ENCODE assay signal across 15 cellular contexts in genomic region chr16:78800535-78800934, GRCh38.
"Had no signal": no experiment of that assay in that cellular context is flagged by ENCODE, and none has a peak within 500 bp of the region (broad histone marks: within the 10 kb centered on the region; RNA-seq: fewer than 3 reads in every experiment).

No MANE protein-coding gene starts in this region.

- H3K27ac ChIP-seq: esophagus muscularis mucosa, left ventricle myocardium inferior, neural progenitor cell, pancreas, skin epidermis, uterus, VCaP had no signal

- H3K4me3 Mint-ChIP-seq: activated naive CD8-positive, alpha-beta T cell treated with anti-CD3 and anti-CD28 coated beads, Interleukin-2, amount 10 ng/mL, durations not matched to agents 7 days and 5 days; activated T-cell treated with anti-CD3 and anti-CD28 coated beads, Interleukin-2, amount 50 U/mL, for 24 hours; dendritic cell treated with granulocyte-macrophage colony-stimulating factor and Interleukin-4, amounts not matched to agents 40 ng/mL and 50 ng/mL, for 4 days; memory B cell; neural progenitor cell had no signal

- DNase-seq: activated naive CD8-positive, alpha-beta T cell treated with anti-CD3 and anti-CD28 coated beads, Interleukin-2, amount 10 ng/mL, durations not matched to agents 7 days and 5 days; activated T-cell treated with anti-CD3 and anti-CD28 coated beads, Interleukin-2, amount 50 U/mL, for 24 hours; anterior cingulate cortex; cerebellar nuclear complex; foreskin fibroblast; left ventricle myocardium inferior; pancreas; retina; uterus had no signal

- H3K4me3 ChIP-seq: esophagus muscularis mucosa, left ventricle myocardium inferior, neural progenitor cell, pancreas, skin epidermis, uterus had no signal

- H3K36me3 Mint-ChIP-seq: activated naive CD8-positive, alpha-beta T cell treated with anti-CD3 and anti-CD28 coated beads, Interleukin-2, amount 10 ng/mL, durations not matched to agents 7 days and 5 days; neural progenitor cell had no signal

- ATAC-seq: pancreas had no signal

- H3K27me3 Mint-ChIP-seq: activated naive CD8-positive, alpha-beta T cell treated with anti-CD3 and anti-CD28 coated beads, Interleukin-2, amount 10 ng/mL, durations not matched to agents 7 days and 5 days; activated T-cell treated with anti-CD3 and anti-CD28 coated beads, Interleukin-2, amount 50 U/mL, for 24 hours; dendritic cell treated with granulocyte-macrophage colony-stimulating factor and Interleukin-4, amounts not matched to agents 40 ng/mL and 50 ng/mL, for 4 days; memory B cell had no signal

- H2AFZ ChIP-seq: neural progenitor cell had no signal

- H3K9me3 Mint-ChIP-seq: activated naive CD8-positive, alpha-beta T cell treated with anti-CD3 and anti-CD28 coated beads, Interleukin-2, amount 10 ng/mL, durations not matched to agents 7 days and 5 days; activated T-cell treated with anti-CD3 and anti-CD28 coated beads, Interleukin-2, amount 50 U/mL, for 24 hours; dendritic cell treated with granulocyte-macrophage colony-stimulating factor and Interleukin-4, amounts not matched to agents 40 ng/mL and 50 ng/mL, for 4 days; memory B cell; neural progenitor cell had no signal

- H3K27ac Mint-ChIP-seq: activated naive CD8-positive, alpha-beta T cell treated with anti-CD3 and anti-CD28 coated beads, Interleukin-2, amount 10 ng/mL, durations not matched to agents 7 days and 5 days; activated T-cell treated with anti-CD3 and anti-CD28 coated beads, Interleukin-2, amount 50 U/mL, for 24 hours; dendritic cell treated with granulocyte-macrophage colony-stimulating factor and Interleukin-4, amounts not matched to agents 40 ng/mL and 50 ng/mL, for 4 days; memory B cell; neural progenitor cell had no signal

- H3K9ac ChIP-seq: neural progenitor cell had no signal

- H3K9me3 ChIP-seq: esophagus muscularis mucosa, left ventricle myocardium inferior, pancreas, uterus had no signal

- H3K4me2 ChIP-seq: neural progenitor cell had no signal

- H3K4me1 Mint-ChIP-seq: activated naive CD8-positive, alpha-beta T cell treated with anti-CD3 and anti-CD28 coated beads, Interleukin-2, amount 10 ng/mL, durations not matched to agents 7 days and 5 days; memory B cell had no signal

- H3K4me1 ChIP-seq: esophagus muscularis mucosa, left ventricle myocardium inferior, neural progenitor cell, pancreas, uterus had no signal

- H3K27me3 ChIP-seq: esophagus muscularis mucosa, neural progenitor cell, pancreas, uterus had no signal

- H3K36me3 ChIP-seq: esophagus muscularis mucosa, left ventricle myocardium inferior, neural progenitor cell, pancreas, uterus had no signal
